ENCODE assay signal across 18 cellular contexts in the genomic region with DNA sequence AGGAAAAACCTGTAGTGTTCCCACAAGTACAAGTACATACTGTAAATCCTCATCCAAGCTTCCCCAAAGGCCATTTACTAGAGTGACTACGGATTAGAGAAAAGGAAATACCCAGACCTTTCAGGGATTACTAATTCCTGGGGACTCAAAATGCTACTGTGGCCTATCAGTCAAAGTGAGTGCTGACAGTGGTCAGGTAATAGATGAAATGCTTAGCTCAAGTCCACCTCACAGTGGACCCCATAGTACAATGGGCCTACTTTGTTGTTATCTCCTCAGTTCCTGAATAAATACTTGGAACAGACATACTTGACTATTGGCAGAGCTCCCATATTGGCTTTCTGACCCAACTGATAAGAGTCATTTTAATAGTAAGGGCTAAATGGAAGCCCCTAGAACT.
DNase-seq lines count a peak whose midpoint lies in the region; ATAC-seq lines count a peak whose summit lies in the region.
"Had no signal": no experiment of that assay in that cellular context is flagged by ENCODE, and none has a peak within 500 bp of the region (broad histone marks: within the 10 kb centered on the region; RNA-seq: fewer than 3 reads in every experiment).

No MANE protein-coding gene starts in this region.

- H3K9me3 Mint-ChIP-seq in activated naive CD4-positive, alpha-beta T cell treated with anti-CD3 and anti-CD28 coated beads, Interleukin-2, amount 10 ng/mL, durations not matched to agents 7 days and 5 days: no peaks in the 10 kb centered on the region
- no peaks in the 10 kb centered on the region for H3K9me3 Mint-ChIP-seq in activated T-helper 2 cell treated with anti-CD3 and anti-CD28 coated beads, Interferon-gamma antibody, Interleukin-2, Interleukin-4, amounts not matched to agents 10 μg/mL and 5 μg/mL and 100 μg/mL, durations not matched to agents 14 hours and 24 hours and 36 hours
- H3K9me3 Mint-ChIP-seq: activated naive CD4-positive, alpha-beta T cell treated with anti-CD3 and anti-CD28 coated beads, Interleukin-2, amount 50 U/mL, for 24 hours; activated T-cell treated with anti-CD3 and anti-CD28 coated beads, Interleukin-2, amount 50 U/mL, for 72 hours; natural killer cell; T-cell had no signal

- peak; percentile 50 to 68 for ATAC-seq in left cardiac atrium
- ATAC-seq in HG03469 (IDR thresholded peaks at IDR 0.05; ENCODE audit: unreplicated experiment): no peak
- ATAC-seq: activated T-cell treated with anti-CD3 and anti-CD28 coated beads, Interleukin-2, amount 50 U/mL, for 72 hours; natural killer cell; T-cell had no signal

- no peaks in the 10 kb centered on the region for H3K27me3 Mint-ChIP-seq in activated naive CD4-positive, alpha-beta T cell treated with anti-CD3 and anti-CD28 coated beads, Interleukin-2, amount 10 ng/mL, durations not matched to agents 7 days and 5 days
- H3K27me3 Mint-ChIP-seq in activated T-helper 2 cell treated with anti-CD3 and anti-CD28 coated beads, Interferon-gamma antibody, Interleukin-2, Interleukin-4, amounts not matched to agents 10 μg/mL and 5 μg/mL and 100 μg/mL, durations not matched to agents 14 hours and 24 hours and 36 hours (ENCODE audit: low read depth): no peaks in the 10 kb centered on the region
- H3K27me3 Mint-ChIP-seq: activated naive CD4-positive, alpha-beta T cell treated with anti-CD3 and anti-CD28 coated beads, Interleukin-2, amount 50 U/mL, for 24 hours; T-cell had no signal

- intact Hi-C loops in left cardiac atrium (cut with DNase I): no loop called here
- intact Hi-C loops in activated T-helper 2 cell treated with anti-CD3 and anti-CD28 coated beads, Interferon-gamma antibody, Interleukin-2, Interleukin-4, amounts not matched to agents 10 μg/mL and 5 μg/mL and 100 μg/mL, durations not matched to agents 14 hours and 24 hours and 36 hours (cut with micrococcal nuclease): no loop called here

- no peak overlapping the region for H3K27ac Mint-ChIP-seq in activated naive CD4-positive, alpha-beta T cell treated with anti-CD3 and anti-CD28 coated beads, Interleukin-2, amount 10 ng/mL, durations not matched to agents 7 days and 5 days
- H3K27ac Mint-ChIP-seq in activated T-helper 2 cell treated with anti-CD3 and anti-CD28 coated beads, Interferon-gamma antibody, Interleukin-2, Interleukin-4, amounts not matched to agents 10 μg/mL and 5 μg/mL and 100 μg/mL, durations not matched to agents 14 hours and 24 hours and 36 hours: no peak overlapping the region
- H3K27ac Mint-ChIP-seq: activated naive CD4-positive, alpha-beta T cell treated with anti-CD3 and anti-CD28 coated beads, Interleukin-2, amount 50 U/mL, for 24 hours; activated T-cell treated with anti-CD3 and anti-CD28 coated beads, Interleukin-2, amount 50 U/mL, for 72 hours; natural killer cell; T-cell had no signal

- no peaks in the 10 kb centered on the region for H3K36me3 Mint-ChIP-seq in activated naive CD4-positive, alpha-beta T cell treated with anti-CD3 and anti-CD28 coated beads, Interleukin-2, amount 10 ng/mL, durations not matched to agents 7 days and 5 days
- no peaks in the 10 kb centered on the region for H3K36me3 Mint-ChIP-seq in activated T-helper 2 cell treated with anti-CD3 and anti-CD28 coated beads, Interferon-gamma antibody, Interleukin-2, Interleukin-4, amounts not matched to agents 10 μg/mL and 5 μg/mL and 100 μg/mL, durations not matched to agents 14 hours and 24 hours and 36 hours (ENCODE audit: low read depth)
- H3K36me3 Mint-ChIP-seq: natural killer cell had no signal

- H3K4me3 Mint-ChIP-seq in activated naive CD4-positive, alpha-beta T cell treated with anti-CD3 and anti-CD28 coated beads, Interleukin-2, amount 10 ng/mL, durations not matched to agents 7 days and 5 days: no peak overlapping the region
- no peak overlapping the region for H3K4me3 Mint-ChIP-seq in activated T-helper 2 cell treated with anti-CD3 and anti-CD28 coated beads, Interferon-gamma antibody, Interleukin-2, Interleukin-4, amounts not matched to agents 10 μg/mL and 5 μg/mL and 100 μg/mL, durations not matched to agents 14 hours and 24 hours and 36 hours (ENCODE audit: low read depth)
- H3K4me3 Mint-ChIP-seq: activated naive CD4-positive, alpha-beta T cell treated with anti-CD3 and anti-CD28 coated beads, Interleukin-2, amount 50 U/mL, for 24 hours; activated T-cell treated with anti-CD3 and anti-CD28 coated beads, Interleukin-2, amount 50 U/mL, for 72 hours; natural killer cell; T-cell had no signal

- DNase-seq in NCI-H2029 treated with DMSO at 0.1 percent for 48 hours (lab: John Stamatoyannopoulos, UW) (peak; percentile 45), amniotic epithelial cell (ENCODE audit: low read depth) (peak; percentile 9), left cardiac atrium (no peak), pulmonary artery endothelial cell (ENCODE audit: low read depth, low spot score) (peak; percentile 3)
- no peak for DNase-seq in activated naive CD4-positive, alpha-beta T cell treated with anti-CD3 and anti-CD28 coated beads, Interleukin-2, amount 10 ng/mL, durations not matched to agents 7 days and 5 days
- no peak for DNase-seq in activated T-helper 2 cell treated with anti-CD3 and anti-CD28 coated beads, Interferon-gamma antibody, Interleukin-2, Interleukin-4, amounts not matched to agents 10 μg/mL and 5 μg/mL and 100 μg/mL, durations not matched to agents 14 hours and 24 hours and 36 hours (ENCODE audit: low spot score)
- DNase-seq: activated CD4-positive, alpha-beta T cell treated with anti-CD3 and anti-CD28 coated beads for 48 hours; activated T-cell treated with anti-CD3 and anti-CD28 coated beads, Interleukin-2, amount 50 U/mL, for 72 hours; effector CD8-positive, alpha-beta T cell; KG1; natural killer cell; NCI-H1436 treated with DMSO at 0.1 percent for 48 hours; NCI-H2171 treated with DMSO at 0.1 percent for 48 hours; NCI-H69; T-cell; uterus had no signal

- CTCF ChIA-PET in activated naive CD4-positive, alpha-beta T cell treated with anti-CD3 and anti-CD28 coated beads, Interleukin-2, amount 10 ng/mL, durations not matched to agents 7 days and 5 days (lab: Charles Lee): interaction anchor here (1.3 kb wide), 1 partner anchor 129 kb away, joined by 3 read pairs; no protein-coding TSS in a partner anchor

- H3K4me1 Mint-ChIP-seq in activated naive CD4-positive, alpha-beta T cell treated with anti-CD3 and anti-CD28 coated beads, Interleukin-2, amount 10 ng/mL, durations not matched to agents 7 days and 5 days: no peaks in the 10 kb centered on the region
- no peaks in the 10 kb centered on the region for H3K4me1 Mint-ChIP-seq in activated T-helper 2 cell treated with anti-CD3 and anti-CD28 coated beads, Interferon-gamma antibody, Interleukin-2, Interleukin-4, amounts not matched to agents 10 μg/mL and 5 μg/mL and 100 μg/mL, durations not matched to agents 14 hours and 24 hours and 36 hours (ENCODE audit: low read depth)
- H3K4me1 Mint-ChIP-seq: activated naive CD4-positive, alpha-beta T cell treated with anti-CD3 and anti-CD28 coated beads, Interleukin-2, amount 50 U/mL, for 24 hours; T-cell had no signal

Comparison
In these comparisons a context has a peak if more than half of its experiments do, and no peak if none do; other contexts are left out.
1. DNase-seq: peak in NCI-H2029 treated with DMSO at 0.1 percent for 48 hours (single experiment), amniotic epithelial cell (single experiment) and pulmonary artery endothelial cell (single experiment); none in left cardiac atrium (single experiment), activated naive CD4-positive, alpha-beta T cell treated with anti-CD3 and anti-CD28 coated beads, Interleukin-2, amount 10 ng/mL, durations not matched to agents 7 days and 5 days (single experiment) and activated T-helper 2 cell treated with anti-CD3 and anti-CD28 coated beads, Interferon-gamma antibody, Interleukin-2, Interleukin-4, amounts not matched to agents 10 μg/mL and 5 μg/mL and 100 μg/mL, durations not matched to agents 14 hours and 24 hours and 36 hours (single experiment).